In the genomic region with DNA sequence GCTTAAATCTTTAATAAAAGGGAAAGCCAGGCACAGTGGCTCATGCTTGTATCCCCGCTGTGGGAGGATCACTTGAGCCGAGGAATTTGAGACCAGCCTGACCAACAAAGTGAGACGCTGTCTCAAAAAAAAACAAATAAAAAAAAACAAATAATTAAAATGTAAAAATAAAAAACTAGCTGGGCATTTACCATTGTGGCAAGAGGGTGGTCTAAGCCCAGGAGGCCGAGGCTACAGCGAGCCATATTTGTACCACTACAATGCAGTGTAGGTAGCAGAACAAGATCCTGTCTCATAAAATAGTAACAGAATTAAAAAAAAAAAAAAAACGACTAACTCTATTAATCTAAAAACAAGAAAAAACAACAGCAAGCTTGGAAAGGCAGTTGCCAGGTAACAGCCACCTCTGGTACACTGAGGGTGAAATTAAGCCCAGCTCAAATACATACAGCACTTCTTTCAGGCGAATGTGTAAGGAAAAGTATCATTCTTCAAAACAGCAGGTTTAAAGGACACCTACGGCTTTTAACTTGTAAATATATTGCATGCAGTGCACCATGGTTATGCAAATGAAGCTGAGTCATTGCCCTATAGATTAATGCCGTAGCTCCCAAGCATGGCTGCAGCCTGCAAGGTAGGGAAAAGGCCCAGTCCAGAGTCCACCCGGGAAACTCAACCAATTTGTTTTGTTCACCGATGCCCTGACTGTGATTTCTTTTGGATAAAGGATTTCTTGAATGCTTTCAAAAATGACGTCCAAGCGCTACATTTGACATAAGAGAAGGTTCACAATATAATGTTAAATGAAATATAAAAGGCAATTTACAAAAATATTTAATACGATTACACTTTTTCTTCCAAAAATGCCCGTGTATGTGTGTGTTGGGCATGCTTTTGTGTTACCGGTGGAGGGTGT, we compare ENCODE assay signal across 1 cellular context.
TF ChIP-seq lines count a peak whose summit lies in the region.

No MANE protein-coding gene starts in this region.

TF ChIP-seq in HepG2, 621 proteins besides CTCF, POLR2A, EP300 and RAD21 (continued from another document and continues in another):
- TF ChIP-seq, protein P1, sequence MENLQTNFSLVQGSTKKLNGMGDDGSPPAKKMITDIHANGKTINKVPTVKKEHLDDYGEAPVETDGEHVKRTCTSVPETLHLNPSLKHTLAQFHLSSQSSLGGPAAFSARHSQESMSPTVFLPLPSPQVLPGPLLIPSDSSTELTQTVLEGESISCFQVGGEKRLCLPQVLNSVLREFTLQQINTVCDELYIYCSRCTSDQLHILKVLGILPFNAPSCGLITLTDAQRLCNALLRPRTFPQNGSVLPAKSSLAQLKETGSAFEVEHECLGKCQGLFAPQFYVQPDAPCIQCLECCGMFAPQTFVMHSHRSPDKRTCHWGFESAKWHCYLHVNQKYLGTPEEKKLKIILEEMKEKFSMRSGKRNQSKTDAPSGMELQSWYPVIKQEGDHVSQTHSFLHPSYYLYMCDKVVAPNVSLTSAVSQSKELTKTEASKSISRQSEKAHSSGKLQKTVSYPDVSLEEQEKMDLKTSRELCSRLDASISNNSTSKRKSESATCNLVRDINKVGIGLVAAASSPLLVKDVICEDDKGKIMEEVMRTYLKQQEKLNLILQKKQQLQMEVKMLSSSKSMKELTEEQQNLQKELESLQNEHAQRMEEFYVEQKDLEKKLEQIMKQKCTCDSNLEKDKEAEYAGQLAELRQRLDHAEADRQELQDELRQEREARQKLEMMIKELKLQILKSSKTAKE (CRISPR knock-in tag; IDR thresholded peaks at IDR 0.05; ENCODE audit: borderline replicate concordance) = no peak
- TF ChIP-seq POLR2G (IDR thresholded peaks at IDR 0.05; ENCODE audit: low read depth, low read length) (peak; percentile 99), ZNF230 (CRISPR knock-in tag; IDR thresholded peaks at IDR 0.05) (no peak), ZNF367 (CRISPR knock-in tag; IDR thresholded peaks at IDR 0.05; ENCODE audit: borderline replicate concordance) (no peak), MYNN (CRISPR knock-in tag; IDR thresholded peaks at IDR 0.05; ENCODE audit: low read depth) (no peak), ATF7-NPFF (CRISPR knock-in tag; IDR thresholded peaks at IDR 0.05; ENCODE audit: low read depth) (no peak), CREM (IDR thresholded peaks at IDR 0.05) (peak; percentile 53; the same call in 1 of the 2 replicates), CREM (CRISPR knock-in tag; IDR thresholded peaks at IDR 0.05) (no peak), ZNF143 (CRISPR knock-in tag; IDR thresholded peaks at IDR 0.05) (peak; percentile 87), ZNF737 (CRISPR knock-in tag; IDR thresholded peaks at IDR 0.05; ENCODE audit: borderline replicate concordance) (no peak), SNAPC2 (CRISPR knock-in tag; IDR thresholded peaks at IDR 0.05) (peak; percentile 100), ZFY (CRISPR knock-in tag; IDR thresholded peaks at IDR 0.05) (peak; percentile 53), ZFX (CRISPR knock-in tag; IDR thresholded peaks at IDR 0.05; ENCODE audit: low read depth) (peak; percentile 43; the same call in 1 of the 2 replicates), KLF12 (CRISPR knock-in tag; IDR thresholded peaks at IDR 0.05; ENCODE audit: borderline replicate concordance) (no peak), DR1 (CRISPR knock-in tag; IDR thresholded peaks at IDR 0.05) (peak; percentile 32; the same call in 1 of the 2 replicates), ZMYM4 (CRISPR knock-in tag; IDR thresholded peaks at IDR 0.05) (no peak), ZNF550 (CRISPR knock-in tag; IDR thresholded peaks at IDR 0.05; ENCODE audit: borderline replicate concordance) (no peak), STAT5B (CRISPR knock-in tag; IDR thresholded peaks at IDR 0.05) (no peak), ZNF775 (CRISPR knock-in tag; IDR thresholded peaks at IDR 0.05; ENCODE audit: borderline replicate concordance) (no peak), ZNF33A (CRISPR knock-in tag; IDR thresholded peaks at IDR 0.05; ENCODE audit: borderline replicate concordance) (no peak), ZFP82 (CRISPR knock-in tag; IDR thresholded peaks at IDR 0.05; ENCODE audit: borderline replicate concordance) (no peak), ZNF543 (CRISPR knock-in tag; IDR thresholded peaks at IDR 0.05) (no peak), MED1 (CRISPR knock-in tag; IDR thresholded peaks at IDR 0.05) (peak; percentile 82), ZNF629 (CRISPR knock-in tag; conservative IDR thresholded peaks at IDR 0.05) (no peak), ZBTB42 (CRISPR knock-in tag; IDR thresholded peaks at IDR 0.05) (no peak), TEAD2 (CRISPR knock-in tag; IDR thresholded peaks at IDR 0.05) (no peak), ZSCAN12 (CRISPR knock-in tag; IDR thresholded peaks at IDR 0.05) (no peak), MTF2 (CRISPR knock-in tag; IDR thresholded peaks at IDR 0.05; ENCODE audit: borderline replicate concordance) (no peak), SKI (IDR thresholded peaks at IDR 0.05; ENCODE audit: partially characterized antibody) (no peak)
- TF ChIP-seq, protein P2, sequence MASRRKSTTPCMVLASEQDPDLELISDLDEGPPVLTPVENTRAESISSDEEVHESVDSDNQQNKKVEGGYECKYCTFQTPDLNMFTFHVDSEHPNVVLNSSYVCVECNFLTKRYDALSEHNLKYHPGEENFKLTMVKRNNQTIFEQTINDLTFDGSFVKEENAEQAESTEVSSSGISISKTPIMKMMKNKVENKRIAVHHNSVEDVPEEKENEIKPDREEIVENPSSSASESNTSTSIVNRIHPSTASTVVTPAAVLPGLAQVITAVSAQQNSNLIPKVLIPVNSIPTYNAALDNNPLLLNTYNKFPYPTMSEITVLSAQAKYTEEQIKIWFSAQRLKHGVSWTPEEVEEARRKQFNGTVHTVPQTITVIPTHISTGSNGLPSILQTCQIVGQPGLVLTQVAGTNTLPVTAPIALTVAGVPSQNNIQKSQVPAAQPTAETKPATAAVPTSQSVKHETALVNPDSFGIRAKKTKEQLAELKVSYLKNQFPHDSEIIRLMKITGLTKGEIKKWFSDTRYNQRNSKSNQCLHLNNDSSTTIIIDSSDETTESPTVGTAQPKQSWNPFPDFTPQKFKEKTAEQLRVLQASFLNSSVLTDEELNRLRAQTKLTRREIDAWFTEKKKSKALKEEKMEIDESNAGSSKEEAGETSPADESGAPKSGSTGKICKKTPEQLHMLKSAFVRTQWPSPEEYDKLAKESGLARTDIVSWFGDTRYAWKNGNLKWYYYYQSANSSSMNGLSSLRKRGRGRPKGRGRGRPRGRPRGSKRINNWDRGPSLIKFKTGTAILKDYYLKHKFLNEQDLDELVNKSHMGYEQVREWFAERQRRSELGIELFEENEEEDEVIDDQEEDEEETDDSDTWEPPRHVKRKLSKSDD (CRISPR knock-in tag; IDR thresholded peaks at IDR 0.05; ENCODE audit: low read depth) = no peak
- TF ChIP-seq, protein P3, sequence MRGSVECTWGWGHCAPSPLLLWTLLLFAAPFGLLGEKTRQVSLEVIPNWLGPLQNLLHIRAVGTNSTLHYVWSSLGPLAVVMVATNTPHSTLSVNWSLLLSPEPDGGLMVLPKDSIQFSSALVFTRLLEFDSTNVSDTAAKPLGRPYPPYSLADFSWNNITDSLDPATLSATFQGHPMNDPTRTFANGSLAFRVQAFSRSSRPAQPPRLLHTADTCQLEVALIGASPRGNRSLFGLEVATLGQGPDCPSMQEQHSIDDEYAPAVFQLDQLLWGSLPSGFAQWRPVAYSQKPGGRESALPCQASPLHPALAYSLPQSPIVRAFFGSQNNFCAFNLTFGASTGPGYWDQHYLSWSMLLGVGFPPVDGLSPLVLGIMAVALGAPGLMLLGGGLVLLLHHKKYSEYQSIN (CRISPR knock-in tag; IDR thresholded peaks at IDR 0.05; ENCODE audit: borderline replicate concordance) = no peak
- TF ChIP-seq, protein P4, sequence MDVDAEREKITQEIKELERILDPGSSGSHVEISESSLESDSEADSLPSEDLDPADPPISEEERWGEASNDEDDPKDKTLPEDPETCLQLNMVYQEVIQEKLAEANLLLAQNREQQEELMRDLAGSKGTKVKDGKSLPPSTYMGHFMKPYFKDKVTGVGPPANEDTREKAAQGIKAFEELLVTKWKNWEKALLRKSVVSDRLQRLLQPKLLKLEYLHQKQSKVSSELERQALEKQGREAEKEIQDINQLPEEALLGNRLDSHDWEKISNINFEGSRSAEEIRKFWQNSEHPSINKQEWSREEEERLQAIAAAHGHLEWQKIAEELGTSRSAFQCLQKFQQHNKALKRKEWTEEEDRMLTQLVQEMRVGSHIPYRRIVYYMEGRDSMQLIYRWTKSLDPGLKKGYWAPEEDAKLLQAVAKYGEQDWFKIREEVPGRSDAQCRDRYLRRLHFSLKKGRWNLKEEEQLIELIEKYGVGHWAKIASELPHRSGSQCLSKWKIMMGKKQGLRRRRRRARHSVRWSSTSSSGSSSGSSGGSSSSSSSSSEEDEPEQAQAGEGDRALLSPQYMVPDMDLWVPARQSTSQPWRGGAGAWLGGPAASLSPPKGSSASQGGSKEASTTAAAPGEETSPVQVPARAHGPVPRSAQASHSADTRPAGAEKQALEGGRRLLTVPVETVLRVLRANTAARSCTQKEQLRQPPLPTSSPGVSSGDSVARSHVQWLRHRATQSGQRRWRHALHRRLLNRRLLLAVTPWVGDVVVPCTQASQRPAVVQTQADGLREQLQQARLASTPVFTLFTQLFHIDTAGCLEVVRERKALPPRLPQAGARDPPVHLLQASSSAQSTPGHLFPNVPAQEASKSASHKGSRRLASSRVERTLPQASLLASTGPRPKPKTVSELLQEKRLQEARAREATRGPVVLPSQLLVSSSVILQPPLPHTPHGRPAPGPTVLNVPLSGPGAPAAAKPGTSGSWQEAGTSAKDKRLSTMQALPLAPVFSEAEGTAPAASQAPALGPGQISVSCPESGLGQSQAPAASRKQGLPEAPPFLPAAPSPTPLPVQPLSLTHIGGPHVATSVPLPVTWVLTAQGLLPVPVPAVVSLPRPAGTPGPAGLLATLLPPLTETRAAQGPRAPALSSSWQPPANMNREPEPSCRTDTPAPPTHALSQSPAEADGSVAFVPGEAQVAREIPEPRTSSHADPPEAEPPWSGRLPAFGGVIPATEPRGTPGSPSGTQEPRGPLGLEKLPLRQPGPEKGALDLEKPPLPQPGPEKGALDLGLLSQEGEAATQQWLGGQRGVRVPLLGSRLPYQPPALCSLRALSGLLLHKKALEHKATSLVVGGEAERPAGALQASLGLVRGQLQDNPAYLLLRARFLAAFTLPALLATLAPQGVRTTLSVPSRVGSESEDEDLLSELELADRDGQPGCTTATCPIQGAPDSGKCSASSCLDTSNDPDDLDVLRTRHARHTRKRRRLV (CRISPR knock-in tag; IDR thresholded peaks at IDR 0.05) = peak; percentile 100
- TF ChIP-seq, protein P5, sequence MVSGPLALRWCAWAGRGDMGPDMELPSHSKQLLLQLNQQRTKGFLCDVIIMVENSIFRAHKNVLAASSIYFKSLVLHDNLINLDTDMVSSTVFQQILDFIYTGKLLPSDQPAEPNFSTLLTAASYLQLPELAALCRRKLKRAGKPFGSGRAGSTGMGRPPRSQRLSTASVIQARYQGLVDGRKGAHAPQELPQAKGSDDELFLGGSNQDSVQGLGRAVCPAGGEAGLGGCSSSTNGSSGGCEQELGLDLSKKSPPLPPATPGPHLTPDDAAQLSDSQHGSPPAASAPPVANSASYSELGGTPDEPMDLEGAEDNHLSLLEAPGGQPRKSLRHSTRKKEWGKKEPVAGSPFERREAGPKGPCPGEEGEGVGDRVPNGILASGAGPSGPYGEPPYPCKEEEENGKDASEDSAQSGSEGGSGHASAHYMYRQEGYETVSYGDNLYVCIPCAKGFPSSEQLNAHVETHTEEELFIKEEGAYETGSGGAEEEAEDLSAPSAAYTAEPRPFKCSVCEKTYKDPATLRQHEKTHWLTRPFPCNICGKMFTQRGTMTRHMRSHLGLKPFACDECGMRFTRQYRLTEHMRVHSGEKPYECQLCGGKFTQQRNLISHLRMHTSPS (CRISPR knock-in tag; IDR thresholded peaks at IDR 0.05; ENCODE audit: low read depth) = no peak
- TF ChIP-seq, protein P6, sequence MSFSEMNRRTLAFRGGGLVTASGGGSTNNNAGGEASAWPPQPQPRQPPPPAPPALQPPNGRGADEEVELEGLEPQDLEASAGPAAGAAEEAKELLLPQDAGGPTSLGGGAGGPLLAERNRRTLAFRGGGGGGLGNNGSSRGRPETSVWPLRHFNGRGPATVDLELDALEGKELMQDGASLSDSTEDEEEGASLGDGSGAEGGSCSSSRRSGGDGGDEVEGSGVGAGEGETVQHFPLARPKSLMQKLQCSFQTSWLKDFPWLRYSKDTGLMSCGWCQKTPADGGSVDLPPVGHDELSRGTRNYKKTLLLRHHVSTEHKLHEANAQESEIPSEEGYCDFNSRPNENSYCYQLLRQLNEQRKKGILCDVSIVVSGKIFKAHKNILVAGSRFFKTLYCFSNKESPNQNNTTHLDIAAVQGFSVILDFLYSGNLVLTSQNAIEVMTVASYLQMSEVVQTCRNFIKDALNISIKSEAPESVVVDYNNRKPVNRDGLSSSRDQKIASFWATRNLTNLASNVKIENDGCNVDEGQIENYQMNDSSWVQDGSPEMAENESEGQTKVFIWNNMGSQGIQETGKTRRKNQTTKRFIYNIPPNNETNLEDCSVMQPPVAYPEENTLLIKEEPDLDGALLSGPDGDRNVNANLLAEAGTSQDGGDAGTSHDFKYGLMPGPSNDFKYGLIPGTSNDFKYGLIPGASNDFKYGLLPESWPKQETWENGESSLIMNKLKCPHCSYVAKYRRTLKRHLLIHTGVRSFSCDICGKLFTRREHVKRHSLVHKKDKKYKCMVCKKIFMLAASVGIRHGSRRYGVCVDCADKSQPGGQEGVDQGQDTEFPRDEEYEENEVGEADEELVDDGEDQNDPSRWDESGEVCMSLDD (CRISPR knock-in tag; IDR thresholded peaks at IDR 0.05; ENCODE audit: borderline replicate concordance) = no peak
- TF ChIP-seq, protein P7, sequence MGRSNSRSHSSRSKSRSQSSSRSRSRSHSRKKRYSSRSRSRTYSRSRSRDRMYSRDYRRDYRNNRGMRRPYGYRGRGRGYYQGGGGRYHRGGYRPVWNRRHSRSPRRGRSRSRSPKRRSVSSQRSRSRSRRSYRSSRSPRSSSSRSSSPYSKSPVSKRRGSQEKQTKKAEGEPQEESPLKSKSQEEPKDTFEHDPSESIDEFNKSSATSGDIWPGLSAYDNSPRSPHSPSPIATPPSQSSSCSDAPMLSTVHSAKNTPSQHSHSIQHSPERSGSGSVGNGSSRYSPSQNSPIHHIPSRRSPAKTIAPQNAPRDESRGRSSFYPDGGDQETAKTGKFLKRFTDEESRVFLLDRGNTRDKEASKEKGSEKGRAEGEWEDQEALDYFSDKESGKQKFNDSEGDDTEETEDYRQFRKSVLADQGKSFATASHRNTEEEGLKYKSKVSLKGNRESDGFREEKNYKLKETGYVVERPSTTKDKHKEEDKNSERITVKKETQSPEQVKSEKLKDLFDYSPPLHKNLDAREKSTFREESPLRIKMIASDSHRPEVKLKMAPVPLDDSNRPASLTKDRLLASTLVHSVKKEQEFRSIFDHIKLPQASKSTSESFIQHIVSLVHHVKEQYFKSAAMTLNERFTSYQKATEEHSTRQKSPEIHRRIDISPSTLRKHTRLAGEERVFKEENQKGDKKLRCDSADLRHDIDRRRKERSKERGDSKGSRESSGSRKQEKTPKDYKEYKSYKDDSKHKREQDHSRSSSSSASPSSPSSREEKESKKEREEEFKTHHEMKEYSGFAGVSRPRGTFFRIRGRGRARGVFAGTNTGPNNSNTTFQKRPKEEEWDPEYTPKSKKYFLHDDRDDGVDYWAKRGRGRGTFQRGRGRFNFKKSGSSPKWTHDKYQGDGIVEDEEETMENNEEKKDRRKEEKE (IDR thresholded peaks at IDR 0.05) = no peak
- TF ChIP-seq, protein P8, sequence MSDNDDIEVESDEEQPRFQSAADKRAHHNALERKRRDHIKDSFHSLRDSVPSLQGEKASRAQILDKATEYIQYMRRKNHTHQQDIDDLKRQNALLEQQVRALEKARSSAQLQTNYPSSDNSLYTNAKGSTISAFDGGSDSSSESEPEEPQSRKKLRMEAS (IDR thresholded peaks at IDR 0.05) = 0 out of 2 replicates have a peak, but pooled peaks have one; percentile 17
